ENCODE assay signal across 1 cellular context in the genomic region with DNA sequence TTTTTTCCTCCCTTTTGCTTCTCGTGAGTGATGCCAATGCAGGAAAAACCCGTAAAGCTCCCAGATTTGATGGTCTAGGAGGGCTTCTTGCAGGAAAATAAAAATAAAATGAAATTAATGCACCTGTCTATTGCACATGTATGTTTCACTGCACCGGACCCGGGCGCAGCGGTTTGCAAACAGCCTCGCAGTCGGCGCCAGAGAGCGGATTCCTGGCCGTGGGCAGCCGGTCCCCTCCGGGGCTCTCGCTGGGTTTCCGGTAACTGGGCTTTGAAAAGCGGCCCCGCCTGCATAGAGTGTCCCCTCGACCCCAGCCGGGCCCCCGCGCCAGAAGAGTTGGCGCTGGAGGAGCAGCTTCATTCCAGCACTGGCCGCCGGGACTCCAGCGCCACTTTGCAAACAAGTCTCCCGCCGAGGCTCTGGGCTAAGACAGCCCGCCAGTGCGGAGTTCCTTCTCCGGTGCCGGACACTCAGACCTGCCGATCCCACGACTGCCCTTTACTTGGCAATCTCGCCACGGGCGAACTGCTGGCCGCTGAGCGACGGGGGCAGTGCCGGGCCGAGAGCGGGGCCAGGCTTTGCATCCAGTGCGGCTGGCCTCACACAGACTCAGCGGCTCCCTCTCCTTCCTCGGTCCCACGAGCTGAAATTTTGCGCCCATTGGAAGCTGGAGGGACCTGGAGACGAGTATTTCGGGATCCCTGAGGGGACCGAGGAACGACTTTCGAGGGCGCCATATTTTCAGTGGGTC.
A peak's percentile ranks its signal among the peaks of the same experiment; 100 is the strongest.
TF ChIP-seq lines count a peak whose summit lies in the region.

No MANE protein-coding gene starts in this region.

TF ChIP-seq in K562, 482 proteins besides CTCF, POLR2A, EP300 and RAD21 (continued from another document):
- TF ChIP-seq, protein P1, sequence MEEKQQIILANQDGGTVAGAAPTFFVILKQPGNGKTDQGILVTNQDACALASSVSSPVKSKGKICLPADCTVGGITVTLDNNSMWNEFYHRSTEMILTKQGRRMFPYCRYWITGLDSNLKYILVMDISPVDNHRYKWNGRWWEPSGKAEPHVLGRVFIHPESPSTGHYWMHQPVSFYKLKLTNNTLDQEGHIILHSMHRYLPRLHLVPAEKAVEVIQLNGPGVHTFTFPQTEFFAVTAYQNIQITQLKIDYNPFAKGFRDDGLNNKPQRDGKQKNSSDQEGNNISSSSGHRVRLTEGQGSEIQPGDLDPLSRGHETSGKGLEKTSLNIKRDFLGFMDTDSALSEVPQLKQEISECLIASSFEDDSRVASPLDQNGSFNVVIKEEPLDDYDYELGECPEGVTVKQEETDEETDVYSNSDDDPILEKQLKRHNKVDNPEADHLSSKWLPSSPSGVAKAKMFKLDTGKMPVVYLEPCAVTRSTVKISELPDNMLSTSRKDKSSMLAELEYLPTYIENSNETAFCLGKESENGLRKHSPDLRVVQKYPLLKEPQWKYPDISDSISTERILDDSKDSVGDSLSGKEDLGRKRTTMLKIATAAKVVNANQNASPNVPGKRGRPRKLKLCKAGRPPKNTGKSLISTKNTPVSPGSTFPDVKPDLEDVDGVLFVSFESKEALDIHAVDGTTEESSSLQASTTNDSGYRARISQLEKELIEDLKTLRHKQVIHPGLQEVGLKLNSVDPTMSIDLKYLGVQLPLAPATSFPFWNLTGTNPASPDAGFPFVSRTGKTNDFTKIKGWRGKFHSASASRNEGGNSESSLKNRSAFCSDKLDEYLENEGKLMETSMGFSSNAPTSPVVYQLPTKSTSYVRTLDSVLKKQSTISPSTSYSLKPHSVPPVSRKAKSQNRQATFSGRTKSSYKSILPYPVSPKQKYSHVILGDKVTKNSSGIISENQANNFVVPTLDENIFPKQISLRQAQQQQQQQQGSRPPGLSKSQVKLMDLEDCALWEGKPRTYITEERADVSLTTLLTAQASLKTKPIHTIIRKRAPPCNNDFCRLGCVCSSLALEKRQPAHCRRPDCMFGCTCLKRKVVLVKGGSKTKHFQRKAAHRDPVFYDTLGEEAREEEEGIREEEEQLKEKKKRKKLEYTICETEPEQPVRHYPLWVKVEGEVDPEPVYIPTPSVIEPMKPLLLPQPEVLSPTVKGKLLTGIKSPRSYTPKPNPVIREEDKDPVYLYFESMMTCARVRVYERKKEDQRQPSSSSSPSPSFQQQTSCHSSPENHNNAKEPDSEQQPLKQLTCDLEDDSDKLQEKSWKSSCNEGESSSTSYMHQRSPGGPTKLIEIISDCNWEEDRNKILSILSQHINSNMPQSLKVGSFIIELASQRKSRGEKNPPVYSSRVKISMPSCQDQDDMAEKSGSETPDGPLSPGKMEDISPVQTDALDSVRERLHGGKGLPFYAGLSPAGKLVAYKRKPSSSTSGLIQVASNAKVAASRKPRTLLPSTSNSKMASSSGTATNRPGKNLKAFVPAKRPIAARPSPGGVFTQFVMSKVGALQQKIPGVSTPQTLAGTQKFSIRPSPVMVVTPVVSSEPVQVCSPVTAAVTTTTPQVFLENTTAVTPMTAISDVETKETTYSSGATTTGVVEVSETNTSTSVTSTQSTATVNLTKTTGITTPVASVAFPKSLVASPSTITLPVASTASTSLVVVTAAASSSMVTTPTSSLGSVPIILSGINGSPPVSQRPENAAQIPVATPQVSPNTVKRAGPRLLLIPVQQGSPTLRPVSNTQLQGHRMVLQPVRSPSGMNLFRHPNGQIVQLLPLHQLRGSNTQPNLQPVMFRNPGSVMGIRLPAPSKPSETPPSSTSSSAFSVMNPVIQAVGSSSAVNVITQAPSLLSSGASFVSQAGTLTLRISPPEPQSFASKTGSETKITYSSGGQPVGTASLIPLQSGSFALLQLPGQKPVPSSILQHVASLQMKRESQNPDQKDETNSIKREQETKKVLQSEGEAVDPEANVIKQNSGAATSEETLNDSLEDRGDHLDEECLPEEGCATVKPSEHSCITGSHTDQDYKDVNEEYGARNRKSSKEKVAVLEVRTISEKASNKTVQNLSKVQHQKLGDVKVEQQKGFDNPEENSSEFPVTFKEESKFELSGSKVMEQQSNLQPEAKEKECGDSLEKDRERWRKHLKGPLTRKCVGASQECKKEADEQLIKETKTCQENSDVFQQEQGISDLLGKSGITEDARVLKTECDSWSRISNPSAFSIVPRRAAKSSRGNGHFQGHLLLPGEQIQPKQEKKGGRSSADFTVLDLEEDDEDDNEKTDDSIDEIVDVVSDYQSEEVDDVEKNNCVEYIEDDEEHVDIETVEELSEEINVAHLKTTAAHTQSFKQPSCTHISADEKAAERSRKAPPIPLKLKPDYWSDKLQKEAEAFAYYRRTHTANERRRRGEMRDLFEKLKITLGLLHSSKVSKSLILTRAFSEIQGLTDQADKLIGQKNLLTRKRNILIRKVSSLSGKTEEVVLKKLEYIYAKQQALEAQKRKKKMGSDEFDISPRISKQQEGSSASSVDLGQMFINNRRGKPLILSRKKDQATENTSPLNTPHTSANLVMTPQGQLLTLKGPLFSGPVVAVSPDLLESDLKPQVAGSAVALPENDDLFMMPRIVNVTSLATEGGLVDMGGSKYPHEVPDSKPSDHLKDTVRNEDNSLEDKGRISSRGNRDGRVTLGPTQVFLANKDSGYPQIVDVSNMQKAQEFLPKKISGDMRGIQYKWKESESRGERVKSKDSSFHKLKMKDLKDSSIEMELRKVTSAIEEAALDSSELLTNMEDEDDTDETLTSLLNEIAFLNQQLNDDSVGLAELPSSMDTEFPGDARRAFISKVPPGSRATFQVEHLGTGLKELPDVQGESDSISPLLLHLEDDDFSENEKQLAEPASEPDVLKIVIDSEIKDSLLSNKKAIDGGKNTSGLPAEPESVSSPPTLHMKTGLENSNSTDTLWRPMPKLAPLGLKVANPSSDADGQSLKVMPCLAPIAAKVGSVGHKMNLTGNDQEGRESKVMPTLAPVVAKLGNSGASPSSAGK (IDR thresholded peaks at IDR 0.05): 0 out of 2 replicates have a peak, but pooled peaks have one; percentile 51
- TF ChIP-seq ZNF232 (CRISPR knock-in tag; IDR thresholded peaks at IDR 0.05) (no peak), SMARCA4 (IDR thresholded peaks at IDR 0.05) (no peak), KLF1 (tag; IDR thresholded peaks at IDR 0.05) (no peak), ZNF695 (CRISPR knock-in tag; IDR thresholded peaks at IDR 0.05) (no peak)
- TF ChIP-seq, protein P2, sequence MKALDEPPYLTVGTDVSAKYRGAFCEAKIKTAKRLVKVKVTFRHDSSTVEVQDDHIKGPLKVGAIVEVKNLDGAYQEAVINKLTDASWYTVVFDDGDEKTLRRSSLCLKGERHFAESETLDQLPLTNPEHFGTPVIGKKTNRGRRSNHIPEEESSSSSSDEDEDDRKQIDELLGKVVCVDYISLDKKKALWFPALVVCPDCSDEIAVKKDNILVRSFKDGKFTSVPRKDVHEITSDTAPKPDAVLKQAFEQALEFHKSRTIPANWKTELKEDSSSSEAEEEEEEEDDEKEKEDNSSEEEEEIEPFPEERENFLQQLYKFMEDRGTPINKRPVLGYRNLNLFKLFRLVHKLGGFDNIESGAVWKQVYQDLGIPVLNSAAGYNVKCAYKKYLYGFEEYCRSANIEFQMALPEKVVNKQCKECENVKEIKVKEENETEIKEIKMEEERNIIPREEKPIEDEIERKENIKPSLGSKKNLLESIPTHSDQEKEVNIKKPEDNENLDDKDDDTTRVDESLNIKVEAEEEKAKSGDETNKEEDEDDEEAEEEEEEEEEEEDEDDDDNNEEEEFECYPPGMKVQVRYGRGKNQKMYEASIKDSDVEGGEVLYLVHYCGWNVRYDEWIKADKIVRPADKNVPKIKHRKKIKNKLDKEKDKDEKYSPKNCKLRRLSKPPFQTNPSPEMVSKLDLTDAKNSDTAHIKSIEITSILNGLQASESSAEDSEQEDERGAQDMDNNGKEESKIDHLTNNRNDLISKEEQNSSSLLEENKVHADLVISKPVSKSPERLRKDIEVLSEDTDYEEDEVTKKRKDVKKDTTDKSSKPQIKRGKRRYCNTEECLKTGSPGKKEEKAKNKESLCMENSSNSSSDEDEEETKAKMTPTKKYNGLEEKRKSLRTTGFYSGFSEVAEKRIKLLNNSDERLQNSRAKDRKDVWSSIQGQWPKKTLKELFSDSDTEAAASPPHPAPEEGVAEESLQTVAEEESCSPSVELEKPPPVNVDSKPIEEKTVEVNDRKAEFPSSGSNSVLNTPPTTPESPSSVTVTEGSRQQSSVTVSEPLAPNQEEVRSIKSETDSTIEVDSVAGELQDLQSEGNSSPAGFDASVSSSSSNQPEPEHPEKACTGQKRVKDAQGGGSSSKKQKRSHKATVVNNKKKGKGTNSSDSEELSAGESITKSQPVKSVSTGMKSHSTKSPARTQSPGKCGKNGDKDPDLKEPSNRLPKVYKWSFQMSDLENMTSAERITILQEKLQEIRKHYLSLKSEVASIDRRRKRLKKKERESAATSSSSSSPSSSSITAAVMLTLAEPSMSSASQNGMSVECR (CRISPR knock-in tag; IDR thresholded peaks at IDR 0.05): 0 out of 2 replicates have a peak, but pooled peaks have one; percentile 6
- TF ChIP-seq, protein P3, sequence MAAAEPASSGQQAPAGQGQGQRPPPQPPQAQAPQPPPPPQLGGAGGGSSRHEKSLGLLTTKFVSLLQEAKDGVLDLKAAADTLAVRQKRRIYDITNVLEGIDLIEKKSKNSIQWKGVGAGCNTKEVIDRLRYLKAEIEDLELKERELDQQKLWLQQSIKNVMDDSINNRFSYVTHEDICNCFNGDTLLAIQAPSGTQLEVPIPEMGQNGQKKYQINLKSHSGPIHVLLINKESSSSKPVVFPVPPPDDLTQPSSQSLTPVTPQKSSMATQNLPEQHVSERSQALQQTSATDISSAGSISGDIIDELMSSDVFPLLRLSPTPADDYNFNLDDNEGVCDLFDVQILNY (CRISPR knock-in tag; IDR thresholded peaks at IDR 0.05): no peak
